Comparison of ENCODE assay signal across 8 cellular contexts in the genomic region with DNA sequence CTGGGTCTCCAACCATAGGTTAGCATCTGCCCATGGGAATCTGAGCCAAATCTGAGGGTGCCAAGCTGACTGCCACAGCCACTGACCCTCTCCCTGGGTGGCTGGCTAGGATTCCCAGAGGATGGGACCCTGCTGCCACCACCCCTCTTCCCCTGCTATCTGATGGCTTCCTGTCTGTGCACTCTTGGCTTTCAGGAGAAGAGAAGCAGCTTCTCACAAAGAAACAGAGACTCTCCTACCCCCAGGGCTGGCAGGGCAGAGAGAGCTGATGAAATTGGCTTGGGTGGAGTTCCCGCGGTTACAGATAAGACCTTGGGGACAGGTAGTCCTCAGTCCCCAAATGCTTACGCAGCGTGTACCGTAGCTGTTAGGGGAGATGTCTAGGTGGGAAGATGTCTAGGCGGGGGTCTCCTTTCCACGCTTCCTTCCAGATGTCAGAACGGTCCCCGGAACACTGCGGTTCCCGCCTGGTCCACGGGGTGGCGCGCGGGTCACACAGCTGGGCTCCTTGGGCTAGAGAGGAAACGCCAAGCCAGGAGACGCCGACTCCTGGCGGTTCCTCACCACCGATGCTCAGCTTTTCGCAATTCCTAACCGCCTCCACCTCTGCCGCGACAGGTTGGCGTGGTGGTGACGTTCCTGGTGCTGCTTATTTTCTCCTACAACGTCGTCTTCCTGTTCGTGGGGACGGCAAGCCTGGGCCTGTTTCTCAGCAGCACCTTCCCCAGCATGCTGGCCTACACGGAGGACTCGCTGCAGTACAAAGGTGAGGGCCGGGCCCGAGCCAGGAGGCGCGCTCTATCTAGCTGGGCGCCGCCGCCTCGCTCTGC. TPM values are rescaled to one million over a fixed set of nuclear protein-coding genes. Genes with fewer than 3 reads are reported as not detected.
DNase-seq lines count a peak whose midpoint lies in the region; ATAC-seq and TF ChIP-seq lines count a peak whose summit lies in the region.

No MANE protein-coding gene starts in this region.

- WGBS in right cardiac atrium = 2% methylated on average over 40 of the region's 40 CpGs

- H3K27me3 ChIP-seq in right cardiac atrium (ENCODE audit: control insufficient read depth, insufficient read depth) = no peaks in the 10 kb centered on the region
- H3K27me3 ChIP-seq in vagina = no peaks in the 10 kb centered on the region

- H3K9me3 ChIP-seq in right cardiac atrium (ENCODE audit: control insufficient read depth, low read length) (no peaks in the 10 kb centered on the region), vagina (no peaks in the 10 kb centered on the region)

- peaks cover 37% of the 10 kb centered on the region for H3K4me1 Mint-ChIP-seq in T-helper 1 cell treated with Interleukin-12 subunit alpha and Interleukin-12 subunit beta and Interleukin-4 antibody, amounts not matched to agents 30 μg/mL and 1 μg/mL, for 36 hours (ENCODE audit: low read depth)

- H3K27ac ChIP-seq in right cardiac atrium (ENCODE audit: low read length) (no peak overlapping the region), vagina (peak overlapping the region; percentile 59)

- peak; percentile 96 for TF ChIP-seq CTCF in GM12873 (IDR thresholded peaks at IDR 0.05; ENCODE audit: insufficient read depth, low read depth, low read length, missing control alignments)
- TF ChIP-seq CTCF in vagina (IDR thresholded peaks at IDR 0.05) = peak; percentile 99

- peaks cover 4% of the 10 kb centered on the region for H3K36me3 Mint-ChIP-seq in T-helper 1 cell treated with Interleukin-12 subunit alpha and Interleukin-12 subunit beta and Interleukin-4 antibody, amounts not matched to agents 30 μg/mL and 1 μg/mL, for 36 hours (ENCODE audit: low read depth)

- no peaks in the 10 kb centered on the region for H3K4me1 ChIP-seq in right cardiac atrium (ENCODE audit: control insufficient read depth, insufficient read depth, low read length)
- H3K4me1 ChIP-seq in vagina = peaks cover 14% of the 10 kb centered on the region

- peak overlapping the region; percentile 80 for H3K4me3 Mint-ChIP-seq in T-helper 1 cell treated with Interleukin-12 subunit alpha and Interleukin-12 subunit beta and Interleukin-4 antibody, amounts not matched to agents 30 μg/mL and 1 μg/mL, for 36 hours

- H3K4me3 ChIP-seq in right cardiac atrium (ENCODE audit: low read length) (peak overlapping the region; percentile 15), vagina (peak overlapping the region; percentile 26 to 43)

- no peaks in the 10 kb centered on the region for H3K36me3 ChIP-seq in vagina

- DNase-seq in NCI-H146 treated with DMSO at 0.1 percent for 48 hours (lab: John Stamatoyannopoulos, UW; ENCODE audit: unreplicated experiment) = peak; percentile 71
- DNase-seq in amygdala (lab: John Stamatoyannopoulos, UW) = peak in 52 of 56 donors; percentile 36 to 90 (median 70)
- peak; percentile 80 to 95 (median 94) for DNase-seq in right cardiac atrium
- DNase-seq in putamen (ENCODE audit: low spot score) = peak; percentile 86
- peak; percentile 92 to 96 for DNase-seq in vagina (ENCODE audit: extremely low spot score in 2 of 2)

- ATAC-seq in HG02852 (IDR thresholded peaks at IDR 0.05; ENCODE audit: unreplicated experiment) (peak; percentile 59), right cardiac atrium (peak; percentile 90 to 92)

- peak overlapping the region; percentile 76 for H3K27ac Mint-ChIP-seq in T-helper 1 cell treated with Interleukin-12 subunit alpha and Interleukin-12 subunit beta and Interleukin-4 antibody, amounts not matched to agents 30 μg/mL and 1 μg/mL, for 36 hours

- H3K9me3 Mint-ChIP-seq in T-helper 1 cell treated with Interleukin-12 subunit alpha and Interleukin-12 subunit beta and Interleukin-4 antibody, amounts not matched to agents 30 μg/mL and 1 μg/mL, for 36 hours = no peaks in the 10 kb centered on the region

- no peak for TF ChIP-seq POLR2A in vagina (IDR thresholded peaks at IDR 0.05)

- H3K27me3 Mint-ChIP-seq in T-helper 1 cell treated with Interleukin-12 subunit alpha and Interleukin-12 subunit beta and Interleukin-4 antibody, amounts not matched to agents 30 μg/mL and 1 μg/mL, for 36 hours (ENCODE audit: low read depth) = no peaks in the 10 kb centered on the region

- intact Hi-C loops in right cardiac atrium (cut with DNase I) = loop anchor here (2.0 to 10.0 kb wide), 6 partner anchors 41 to 383 kb away; a partner anchor contains a TSS
- intact Hi-C loops in vagina (cut with DNase I) = loop anchor here (5.0 kb wide), 1 partner anchor 66 kb away; no protein-coding TSS in a partner anchor

RNA-seq across cellular contexts. Expression of a gene that starts 40.1 kb away (rescaled TPM):
- total RNA-seq in right cardiac atrium (10 to 100 TPM; 39.7 to 45.0 (median 43.2) TPM), vagina (24.1 TPM)
- 6.3 TPM for polyA plus RNA-seq in right cardiac atrium
